23 cellular contexts compared by ENCODE assay signal in genomic region chr1:182133181-182133580, GRCh38.
"Had no signal": no experiment of that assay in that cellular context is flagged by ENCODE, and none has a peak within 500 bp of the region (broad histone marks: within the 10 kb centered on the region; RNA-seq: fewer than 3 reads in every experiment).

No MANE protein-coding gene starts in this region.

- H3K4me3 ChIP-seq: stomach, suprapubic skin, testis, thoracic aorta, thyroid gland, tibial artery, tibial nerve, transverse colon, upper lobe of left lung, upper lobe of right lung, uterus had no signal

- H3K4me1 ChIP-seq: suprapubic skin, tibial artery, tibial nerve, transverse colon, upper lobe of left lung, upper lobe of right lung, uterus had no signal

- H3K27ac ChIP-seq: stomach, suprapubic skin, testis, thoracic aorta, thyroid gland, tibial artery, tibial nerve, transverse colon, upper lobe of left lung, upper lobe of right lung, uterus had no signal

- H3K9me3 ChIP-seq: testis, thyroid gland, upper lobe of right lung, uterus had no signal

- H3K36me3 ChIP-seq: stomach, suprapubic skin, thoracic aorta, thyroid gland, tibial artery, tibial nerve, transverse colon, upper lobe of left lung, upper lobe of right lung, uterus had no signal

- H3K27me3 ChIP-seq: stomach, suprapubic skin, testis, thyroid gland, tibial artery, tibial nerve, transverse colon, upper lobe of left lung, upper lobe of right lung, uterus had no signal

- DNase-seq: stimulated activated CD4-positive, alpha-beta T cell treated with anti-CD3 and anti-CD28 coated beads, Interleukin-2, amount 100 ng/mL, for 24 hours; stimulated activated CD4-positive, alpha-beta T cell treated with anti-CD3 and anti-CD28 coated beads, Interleukin-2, amount 100 ng/mL, for 48 hours; stimulated activated CD4-positive, alpha-beta T cell treated with anti-CD3 and anti-CD28 coated beads, Interleukin-4, amount 100 ng/mL, for 1 hour; stimulated activated CD4-positive, alpha-beta T cell treated with anti-CD3 and anti-CD28 coated beads, Interleukin-4, amount 100 ng/mL, for 24 hours; stimulated activated CD4-positive, alpha-beta T cell treated with anti-CD3 and anti-CD28 coated beads, Interleukin-4, amount 100 ng/mL, for 4 hours; stimulated activated CD8-positive, alpha-beta memory T cell treated with anti-CD3 and anti-CD28 coated beads, Interleukin-4, amount 100 ng/mL, for 48 hours; stimulated activated naive B cell treated with anti-CD40 and anti-IgM and Interleukin-4, amounts not matched to agents 10 μg/mL and 1 μg/mL and 100 μg/mL, for 72 hours; stimulated activated naive CD4-positive, alpha-beta T cell; stimulated activated naive CD4-positive, alpha-beta T cell treated with Interleukin-2 at 50 U/mL for 16 hours; stimulated activated naive CD8-positive, alpha-beta T cell treated with anti-CD3 and anti-CD28 coated beads, Interleukin-15, amount 100 ng/mL, for 72 hours; stimulated activated naive CD8-positive, alpha-beta T cell treated with anti-CD3 and anti-CD28 coated beads, Interleukin-15, Interleukin-2, amounts not matched to agents 100 U/mL and 50 U/mL, for 24 hours; stomach; substantia nigra; testis; thyroid gland; tibial artery; transverse colon; upper lobe of left lung; upper lobe of right lung; uterus had no signal
